18 cellular contexts compared by ENCODE assay signal in the genomic region with DNA sequence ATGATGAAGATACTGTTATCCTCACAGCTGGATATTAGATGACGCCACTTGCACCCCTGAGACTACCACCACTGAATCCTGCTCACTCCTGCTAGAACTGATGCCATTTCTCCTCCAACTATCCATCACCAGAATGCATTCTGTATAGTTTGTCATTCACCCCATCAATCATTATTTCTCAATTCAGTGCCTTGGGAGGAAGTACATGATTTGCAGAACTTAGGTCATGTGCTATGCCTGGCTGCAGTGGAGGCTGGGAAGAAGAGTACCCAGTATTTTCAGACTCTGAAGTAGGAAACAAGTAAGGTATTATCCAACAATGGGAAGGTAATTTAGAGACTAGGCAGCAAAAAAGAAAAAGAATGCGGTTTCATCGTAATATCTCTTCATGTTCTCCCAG.
"Had no signal": no experiment of that assay in that cellular context is flagged by ENCODE, and none has a peak within 500 bp of the region (broad histone marks: within the 10 kb centered on the region; RNA-seq: fewer than 3 reads in every experiment).

No MANE protein-coding gene starts in this region.

- H3K36me3 Mint-ChIP-seq: naive thymus-derived CD8-positive, alpha-beta T cell had no signal

- DNase-seq: activated CD4-positive, alpha-beta T cell treated with anti-CD3 and anti-CD28 coated beads, Interleukin-2, amount 50 U/mL, for 48 hours; activated naive CD4-positive, alpha-beta T cell treated with Interleukin-2 at 50 U/mL for 16 hours; activated naive CD8-positive, alpha-beta T cell treated with anti-CD3 and anti-CD28 coated beads, Interleukin-2, amount 50 U/mL, for 24 hours; heart left ventricle; mucosa of descending colon; naive thymus-derived CD8-positive, alpha-beta T cell; nucleus accumbens; small intestine; stimulated activated CD4-positive, alpha-beta T cell treated with anti-CD3 and anti-CD28 coated beads, Interleukin-4, amount 100 ng/mL, for 4 hours; stimulated activated CD8-positive, alpha-beta memory T cell treated with anti-CD3 and anti-CD28 coated beads, Interleukin-4, amount 100 ng/mL, for 48 hours; stimulated activated naive CD8-positive, alpha-beta T cell treated with anti-CD3 and anti-CD28 coated beads, Interleukin-15, Interleukin-2, amounts not matched to agents 100 U/mL and 50 U/mL, for 24 hours; T-helper 1 cell; trophoblast cell; WERI-Rb-1 had no signal

- H3K36me3 ChIP-seq: ascending aorta, breast epithelium, heart left ventricle, right atrium auricular region, WERI-Rb-1 had no signal

- H3K27ac Mint-ChIP-seq: activated naive CD8-positive, alpha-beta T cell treated with anti-CD3 and anti-CD28 coated beads, Interleukin-2, amount 50 U/mL, for 24 hours; activated T-helper 17 cell treated with anti-CD3 and anti-CD28 coated beads, Interleukin-2, amount 50 U/mL, for 72 hours; naive thymus-derived CD8-positive, alpha-beta T cell had no signal

- H3K27ac ChIP-seq: ascending aorta, right atrium auricular region, WERI-Rb-1 had no signal

- H3K4me3 Mint-ChIP-seq: activated naive CD8-positive, alpha-beta T cell treated with anti-CD3 and anti-CD28 coated beads, Interleukin-2, amount 50 U/mL, for 24 hours; activated T-helper 17 cell treated with anti-CD3 and anti-CD28 coated beads, Interleukin-2, amount 50 U/mL, for 72 hours; naive thymus-derived CD8-positive, alpha-beta T cell had no signal

- H3K4me1 ChIP-seq: ascending aorta, right atrium auricular region had no signal

- H3K4me3 ChIP-seq: ascending aorta, breast epithelium, heart left ventricle, mucosa of descending colon, right atrium auricular region had no signal

- H3K27me3 ChIP-seq: ascending aorta, breast epithelium, heart left ventricle, right atrium auricular region had no signal

- H3K27me3 Mint-ChIP-seq: activated naive CD8-positive, alpha-beta T cell treated with anti-CD3 and anti-CD28 coated beads, Interleukin-2, amount 50 U/mL, for 24 hours had no signal

- H3K4me1 Mint-ChIP-seq: activated T-helper 17 cell treated with anti-CD3 and anti-CD28 coated beads, Interleukin-2, amount 50 U/mL, for 72 hours had no signal

- H3K9me3 ChIP-seq: ascending aorta, breast epithelium, heart left ventricle, mucosa of descending colon, right atrium auricular region had no signal

- H3K9me3 Mint-ChIP-seq: activated naive CD8-positive, alpha-beta T cell treated with anti-CD3 and anti-CD28 coated beads, Interleukin-2, amount 50 U/mL, for 24 hours; activated T-helper 17 cell treated with anti-CD3 and anti-CD28 coated beads, Interleukin-2, amount 50 U/mL, for 72 hours; naive thymus-derived CD8-positive, alpha-beta T cell had no signal
